Comparison of ENCODE assay signal across 12 cellular contexts in genomic region chr16:11094838-11095565, GRCh38.
DNase-seq lines count a peak whose midpoint lies in the region; TF ChIP-seq lines count a peak whose summit lies in the region.
"Had no signal": no experiment of that assay in that cellular context is flagged by ENCODE, and none has a peak within 500 bp of the region (broad histone marks: within the 10 kb centered on the region; RNA-seq: fewer than 3 reads in every experiment).

No MANE protein-coding gene starts in this region.

- peak overlapping the region; percentile 78 for H3K4me3 Mint-ChIP-seq in stimulated activated naive CD8-positive, alpha-beta T cell treated with anti-CD3 and anti-CD28 coated beads, Interleukin-15, Interleukin-2, amounts not matched to agents 100 ng/mL and 50 ng/mL, for 24 hours

- H3K27me3 ChIP-seq in Peyer's patch, result no peaks in the 10 kb centered on the region

- peaks cover 0 to 21% (median 20%) of the 10 kb centered on the region in 4 donors for H3K4me1 ChIP-seq in Peyer's patch
- H3K4me1 ChIP-seq: A549, HAP-1 had no signal

- H3K9me3 ChIP-seq in Peyer's patch, result no peaks in the 10 kb centered on the region
- H3K9me3 ChIP-seq: A549, HAP-1 had no signal

- no peak overlapping the region for H3K4me3 ChIP-seq in Peyer's patch
- H3K4me3 ChIP-seq: A549, HAP-1 had no signal

- TF ChIP-seq CTCF in Peyer's patch (IDR thresholded peaks at IDR 0.05), result no peak

- H3K27me3 Mint-ChIP-seq in stimulated activated naive CD8-positive, alpha-beta T cell treated with anti-CD3 and anti-CD28 coated beads, Interleukin-15, Interleukin-2, amounts not matched to agents 100 ng/mL and 50 ng/mL, for 24 hours, result no peaks in the 10 kb centered on the region

- TF ChIP-seq POLR2A in Peyer's patch (IDR thresholded peaks at IDR 0.05), result no peak

- H3K9me3 Mint-ChIP-seq in stimulated activated naive CD8-positive, alpha-beta T cell treated with anti-CD3 and anti-CD28 coated beads, Interleukin-15, Interleukin-2, amounts not matched to agents 100 ng/mL and 50 ng/mL, for 24 hours, result no peaks in the 10 kb centered on the region

- H3K4me1 Mint-ChIP-seq in stimulated activated naive CD8-positive, alpha-beta T cell treated with anti-CD3 and anti-CD28 coated beads, Interleukin-15, Interleukin-2, amounts not matched to agents 100 ng/mL and 50 ng/mL, for 24 hours (ENCODE audit: low read depth), result peaks cover 91% of the 10 kb centered on the region

- H3K36me3 Mint-ChIP-seq in stimulated activated naive CD8-positive, alpha-beta T cell treated with anti-CD3 and anti-CD28 coated beads, Interleukin-15, Interleukin-2, amounts not matched to agents 100 ng/mL and 50 ng/mL, for 24 hours (ENCODE audit: low read depth), result peaks cover 15% of the 10 kb centered on the region

- DNase-seq in NOMO-1 treated with DMSO at 0.1 percent for 48 hours (lab: John Stamatoyannopoulos, UW; ENCODE audit: unreplicated experiment) (peak; percentile 2), NOMO-1 (lab: John Stamatoyannopoulos, UW; ENCODE audit: unreplicated experiment in 2 of 2) (no peak), Peyer's patch (peak in 2 of 3 donors; percentile 23 to 35), germinal center (ENCODE audit: low spot score) (peak; percentile 58), NCI-H2227 treated with DMSO at 0.1 percent for 48 hours (lab: John Stamatoyannopoulos, UW) (no peak), DMS153 treated with DMSO at 0.1 percent for 48 hours (lab: John Stamatoyannopoulos, UW; ENCODE audit: unreplicated experiment) (no peak), superior temporal gyrus (ENCODE audit: extremely low spot score) (no peak)
- DNase-seq: cerebellar nuclear complex, nucleus accumbens had no signal

- no peaks in the 10 kb centered on the region for H3K36me3 ChIP-seq in Peyer's patch
- H3K36me3 ChIP-seq: HAP-1 had no signal

- H3K27ac Mint-ChIP-seq in stimulated activated naive CD8-positive, alpha-beta T cell treated with anti-CD3 and anti-CD28 coated beads, Interleukin-15, Interleukin-2, amounts not matched to agents 100 ng/mL and 50 ng/mL, for 24 hours, result peak overlapping the region; percentile 100

- H3K27ac ChIP-seq in Peyer's patch, result peak overlapping the region in 2 of 4 donors; percentile 41 to 75
- H3K27ac ChIP-seq: A549 had no signal

Comparison
In these comparisons a context has a peak if more than half of its experiments do, and no peak if none do; other contexts are left out.
1. DNase-seq: peak in NOMO-1 treated with DMSO at 0.1 percent for 48 hours (single experiment), Peyer's patch (2 of 3) and germinal center (single experiment); none in NOMO-1 (0 of 2), NCI-H2227 treated with DMSO at 0.1 percent for 48 hours (single experiment), DMS153 treated with DMSO at 0.1 percent for 48 hours (single experiment) and superior temporal gyrus (single experiment).